8 cellular contexts compared by ENCODE assay signal in genomic region chr5:126776499-126777256, GRCh38. TPM values are rescaled to one million over a fixed set of nuclear protein-coding genes. Genes with fewer than 3 reads are reported as not detected.
DNase-seq lines count a peak whose midpoint lies in the region; ATAC-seq and TF ChIP-seq lines count a peak whose summit lies in the region.

Gene LMNB1, plus strand, starts transcription at chr5:126777136. Its CDS starts 373 bp downstream, at chr5:126777509.

- TF ChIP-seq POLR2A in adrenal gland (IDR thresholded peaks at IDR 0.05): peak in 1 of 2 donors; percentile 39
- TF ChIP-seq POLR2A in heart left ventricle (IDR thresholded peaks at IDR 0.05): peak in 1 of 2 donors; percentile 26
- peak in 3 of 4 donors; percentile 20 to 68 (median 46) for TF ChIP-seq POLR2A in upper lobe of left lung (IDR thresholded peaks at IDR 0.05)

- H3K4me3 ChIP-seq in adrenal gland: peak within 1 kb of the TSS; percentile 22 to 90 (median 76)
- peak within 1 kb of the TSS; percentile 64 to 88 (median 80) for H3K4me3 ChIP-seq in heart left ventricle
- peak within 1 kb of the TSS; percentile 62 to 91 (median 70) for H3K4me3 ChIP-seq in upper lobe of left lung

- peak; percentile 78 for DNase-seq in NCI-H1694 (lab: John Stamatoyannopoulos, UW)
- DNase-seq in adrenal gland: peak; percentile 92 to 96 (median 94)
- DNase-seq in heart left ventricle: peak; percentile 94 to 98 (median 95)
- peak; percentile 86 to 98 (median 90) for DNase-seq in posterior cingulate gyrus
- DNase-seq in upper lobe of left lung: peak; percentile 96 to 99

- peak within 1 kb of the TSS; percentile 72 to 93 (median 85) for H3K27ac ChIP-seq in adrenal gland
- peak within 1 kb of the TSS; percentile 55 to 94 (median 86) for H3K27ac ChIP-seq in heart left ventricle
- H3K27ac ChIP-seq in upper lobe of left lung: peak within 1 kb of the TSS; percentile 90 to 96 (median 94)

- peak; percentile 71 for ATAC-seq in GM18498 (IDR thresholded peaks at IDR 0.05; ENCODE audit: unreplicated experiment)
- peak; percentile 67 for ATAC-seq in HG02885 (IDR thresholded peaks at IDR 0.05; ENCODE audit: poor library complexity, unreplicated experiment)
- ATAC-seq in heart left ventricle: peak; percentile 91 to 97 (median 95)
- peak; percentile 96 to 97 for ATAC-seq in upper lobe of left lung (ENCODE audit: low FRiP score in 2 of 2)

- H3K36me3 ChIP-seq in adrenal gland (replicated peaks in 1 of 2) (no peaks in the 10 kb centered on the region), heart left ventricle (no peaks in the 10 kb centered on the region), upper lobe of left lung (no peaks in the 10 kb centered on the region)

- H3K4me1 ChIP-seq in adrenal gland (replicated peaks in 1 of 2) (peaks cover 0 to 20% of the 10 kb centered on the region in 2 donors), heart left ventricle (peaks cover 0 to 33% (median 11%) of the 10 kb centered on the region in 12 donors), upper lobe of left lung (peaks cover 13 to 30% (median 15%) of the 10 kb centered on the region in 4 donors)

- peak in 2 of 4 donors; percentile 13 to 72 for TF ChIP-seq EP300 in upper lobe of left lung (IDR thresholded peaks at IDR 0.05)

- WGBS in adrenal gland, 4 donors: 0 to 1% (median 0%) methylated on average over 17 to 74 of the region's 74 CpGs
- 0 to 1% (median 1%) methylated on average over 17 to 74 of the region's 74 CpGs for WGBS in heart left ventricle, 4 donors
- WGBS in upper lobe of left lung, 2 donors: 0 to 1% methylated on average over 33 to 38 of the region's 74 CpGs

- TF ChIP-seq CTCF in adrenal gland (IDR thresholded peaks at IDR 0.05) (peak in 3 of 6 experiments; percentile 15 to 18 (median 18)), heart left ventricle (IDR thresholded peaks at IDR 0.05) (peak in 4 of 12 donors; percentile 13 to 39 (median 25)), upper lobe of left lung (IDR thresholded peaks at IDR 0.05) (peak in 4 of 6 experiments; percentile 14 to 30 (median 22))

- H3K27me3 ChIP-seq in adrenal gland: no peaks in the 10 kb centered on the region
- H3K27me3 ChIP-seq in heart left ventricle: no peaks in the 10 kb centered on the region
- no peaks in the 10 kb centered on the region for H3K27me3 ChIP-seq in upper lobe of left lung

- H3K9me3 ChIP-seq in adrenal gland (replicated peaks in 1 of 3) (no peaks in the 10 kb centered on the region), heart left ventricle (no peaks in the 10 kb centered on the region), upper lobe of left lung (no peaks in the 10 kb centered on the region)

- intact Hi-C loops in T-helper 1 cell treated with Interleukin-12 subunit alpha and Interleukin-12 subunit beta and Interleukin-4 antibody, amounts not matched to agents 30 ng/mL and 1 ng/mL, for 36 hours (cut with micrococcal nuclease): loop anchor here (1.0 to 10.0 kb wide), 7 partner anchors 14 to 1307 kb away; partner anchors contain the start of genes PRRC1 and SLC12A2
- intact Hi-C loops in adrenal gland (cut with DNase I) (loop anchor here (5.0 to 10.0 kb wide), 3 partner anchors 99 to 232 kb away; no protein-coding TSS in a partner anchor), heart left ventricle (cut with DNase I) (loop anchor here in 4 of 10 donors (5.0 kb wide), 2 partner anchors 94 to 119 kb away; no protein-coding TSS in a partner anchor), posterior cingulate gyrus (cut with DNase I) (no loop called here)

RNA-seq across cellular contexts. Expression of gene LMNB1, which starts in this region (rescaled TPM):
- total RNA-seq in T-helper 1 cell treated with Interleukin-12 subunit alpha and Interleukin-12 subunit beta and Interleukin-4 antibody, amounts not matched to agents 30 ng/mL and 1 ng/mL, for 36 hours: 207 and 210 TPM in 2 replicates
- total RNA-seq in adrenal gland (1 to 10 TPM; 4.6 to 7.3 (median 5.7) TPM), heart left ventricle (10 to 100 TPM in 1 of 9 donors, 1 to 10 TPM in 8; 1.3 to 27.8 (median 1.8) TPM), upper lobe of left lung (10 to 100 TPM; 11.1 to 18.5 (median 15.9) TPM)
- polyA plus RNA-seq in adrenal gland (1 to 10 TPM in 2 of 3 donors, under 1 TPM in 1; 0.97 to 6.4 (median 1.2) TPM), heart left ventricle (1 to 10 TPM in 1 of 2 donors, under 1 TPM in 1; 0.27 to 1.9 TPM)

Comparison
In these comparisons a context has a peak if more than half of its experiments do, and no peak if none do; other contexts are left out.
1. Peak in every context shown above with its lines: DNase-seq, ATAC-seq, H3K4me3 ChIP-seq and H3K27ac ChIP-seq.